ENCODE assay signal across 8 cellular contexts in genomic region chr14:73759183-73759713, GRCh38. TPM values are rescaled to one million over a fixed set of nuclear protein-coding genes. Genes with fewer than 3 reads are reported as not detected.
A peak's percentile ranks its signal among the peaks of the same experiment; 100 is the strongest.
DNase-seq lines count a peak whose midpoint lies in the region; ATAC-seq and TF ChIP-seq lines count a peak whose summit lies in the region.

No MANE protein-coding gene starts in this region.

- H3F3A ChIP-seq in smooth muscle cell (ENCODE audit: low read depth) = peaks cover 11% of the 10 kb centered on the region

- peak overlapping the region; percentile 94 for H3K9ac ChIP-seq in smooth muscle cell (ENCODE audit: low read depth)

- no peak overlapping the region for H2AFZ ChIP-seq in smooth muscle cell (ENCODE audit: low read depth)

- H4K20me1 ChIP-seq in smooth muscle cell (ENCODE audit: low read depth) = peaks cover 65% of the 10 kb centered on the region

- POLR2A ChIA-PET in AG04450 (lab: Yijun Ruan, JAX) = interaction anchor here (0.6 to 3.0 kb wide), 11 partner anchors 9 to 129 kb away, joined by 3 to 50 read pairs (median 4); no protein-coding TSS in a partner anchor

- ATAC-seq in GM19452 (IDR thresholded peaks at IDR 0.05; ENCODE audit: unreplicated experiment) = no peak
- ATAC-seq in GM18502 (IDR thresholded peaks at IDR 0.05; ENCODE audit: poor library complexity, unreplicated experiment) = no peak

- H3K79me2 ChIP-seq in smooth muscle cell (ENCODE audit: low read depth) = peaks cover 80% of the 10 kb centered on the region

- H3K4me3 ChIP-seq in AG04450 (ENCODE audit: low read depth, low read length) = peak overlapping the region; percentile 91
- peak overlapping the region; percentile 96 for H3K4me3 ChIP-seq in smooth muscle cell

- H3K9me3 ChIP-seq in AG04450 (ENCODE audit: control insufficient read depth, insufficient read depth, low read length) = no peaks in the 10 kb centered on the region; the same call in 1 of the 2 replicates
- no peaks in the 10 kb centered on the region for H3K9me3 ChIP-seq in smooth muscle cell (replicated peaks; ENCODE audit: low read depth)

- under 1% methylated on average over 32 of the region's 71 CpGs for WGBS in smooth muscle cell (ENCODE audit: low lambda C conversion rate)

- peak overlapping the region; percentile 98 for H3K4me2 ChIP-seq in smooth muscle cell

- H3K27me3 ChIP-seq in AG04450 (ENCODE audit: control insufficient read depth, insufficient read depth, low read length) (no peaks in the 10 kb centered on the region), smooth muscle cell (ENCODE audit: low read depth) (no peaks in the 10 kb centered on the region)

- peaks cover 29% of the 10 kb centered on the region for H3K4me1 ChIP-seq in smooth muscle cell (ENCODE audit: low read depth)

- peak overlapping the region; percentile 68 for H3K27ac ChIP-seq in AG04450 (ENCODE audit: low read depth, low read length)
- H3K27ac ChIP-seq in smooth muscle cell (ENCODE audit: low read depth) = peak overlapping the region; percentile 97

- DNase-seq in AG04450 (ENCODE audit: low read depth, low spot score) (no peak), GM20000 (ENCODE audit: low spot score) (peak; percentile 73), T-helper 1 cell (peak in 4 of 5 donors; percentile 32 to 66 (median 44)), iris pigment epithelial cell (ENCODE audit: low read depth) (peak; percentile 69), smooth muscle cell (lab: John Stamatoyannopoulos, UW; ENCODE audit: unreplicated experiment) (no peak)
- peak; percentile 58 for DNase-seq in central memory CD4-positive, alpha-beta T cell

- CTCF ChIA-PET in AG04450 (lab: Charles Lee) = interaction anchor here (0.5 to 0.7 kb wide), 3 partner anchors 12 to 92 kb away, joined by 3 to 8 read pairs (median 6); no protein-coding TSS in a partner anchor

- no peaks in the 10 kb centered on the region for H3K36me3 ChIP-seq in smooth muscle cell (ENCODE audit: low read depth)

- TF ChIP-seq CTCF in AG04450 (IDR thresholded peaks at IDR 0.05; ENCODE audit: low read depth, low read length) (no peak), GM20000 (IDR thresholded peaks at IDR 0.05; ENCODE audit: extremely low read depth, missing control alignments) (no peak), smooth muscle cell (IDR thresholded peaks at IDR 0.05; ENCODE audit: borderline replicate concordance, insufficient read depth, poor library complexity, severe bottlenecking) (no peak)

RNA-seq across cellular contexts. Expression of gene PNMA1, which starts 45.1 kb away (rescaled TPM):
- polyA plus RNA-seq in AG04450 (2011; rRNA removed) (21.3 and 21.5 TPM in 2 replicates), smooth muscle cell (43.5 and 52.7 TPM in 2 replicates)
- polyA minus RNA-seq in AG04450 (2011; rRNA and poly(A)+ RNA removed) = 10.9 and 12.6 TPM in 2 replicates
- total RNA-seq in smooth muscle cell = 16.5 and 22.4 TPM in 2 replicates

Comparison
In these comparisons a context has a peak if more than half of its experiments do, and no peak if none do; other contexts are left out.
1. DNase-seq: peak in GM20000 (single experiment), T-helper 1 cell (4 of 5), central memory CD4-positive, alpha-beta T cell (single experiment) and iris pigment epithelial cell (single experiment); none in AG04450 (single experiment) and smooth muscle cell (single experiment).